In the genomic region with DNA sequence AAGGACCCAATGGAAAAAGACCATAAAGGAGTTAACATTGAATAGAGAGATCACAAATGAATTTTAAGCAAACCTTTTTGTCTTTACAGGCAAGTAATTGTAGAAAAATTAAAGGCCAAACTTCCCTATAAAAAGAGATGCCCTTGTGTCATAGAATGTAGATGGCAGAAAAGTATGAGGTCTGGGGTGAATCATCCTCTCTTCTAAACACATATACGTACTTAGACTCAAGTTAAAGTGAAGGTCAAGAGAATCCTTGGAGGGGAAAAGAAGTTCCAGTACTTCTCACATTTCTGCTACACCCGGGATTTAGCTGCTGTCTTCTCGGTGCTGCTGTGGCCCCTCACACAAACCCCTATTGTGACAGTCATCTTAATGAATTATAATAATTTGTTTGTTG, we compare ENCODE assay signal across 21 cellular contexts.
DNase-seq lines count a peak whose midpoint lies in the region; ATAC-seq and TF ChIP-seq lines count a peak whose summit lies in the region.
"Had no signal": no experiment of that assay in that cellular context is flagged by ENCODE, and none has a peak within 500 bp of the region (broad histone marks: within the 10 kb centered on the region; RNA-seq: fewer than 3 reads in every experiment).

No MANE protein-coding gene starts in this region.

- no peaks in the 10 kb centered on the region for H3K36me3 ChIP-seq in HEK293 (ENCODE audit: control insufficient read depth in 2 of 2, insufficient read depth in 1 of 2, low read length in 2 of 2)
- H3K36me3 ChIP-seq: sigmoid colon had no signal

- ATAC-seq in GM21367 (IDR thresholded peaks at IDR 0.05; ENCODE audit: unreplicated experiment), result no peak
- ATAC-seq in HG03342 (IDR thresholded peaks at IDR 0.05; ENCODE audit: unreplicated experiment), result no peak
- ATAC-seq: left cardiac atrium; naive thymus-derived CD8-positive, alpha-beta T cell; stimulated activated naive B cell treated with anti-CD40 and anti-IgM and Interleukin-4, amounts not matched to agents 10 μg/mL and 1 μg/mL and 100 μg/mL, for 72 hours had no signal

- POLR2A ChIA-PET in HEK293 (lab: Yijun Ruan, JAX), result no interaction called here

- H3K4me3 ChIP-seq in HEK293 (ENCODE audit: low read depth, low read length) (no peak overlapping the region), epithelial cell of esophagus (ENCODE audit: low read length) (no peak overlapping the region)
- H3K4me3 ChIP-seq: sigmoid colon, testis had no signal

- TF ChIP-seq CTCF in HEK293 (tag by site-specific recombination; IDR thresholded peaks at IDR 0.05), result no peak
- TF ChIP-seq CTCF in epithelial cell of esophagus (IDR thresholded peaks at IDR 0.05; ENCODE audit: insufficient read depth, low read depth, low read length, missing control alignments), result no peak

- CTCF ChIA-PET in HEK293 (lab: Yijun Ruan, JAX), result interaction anchor here (0.7 kb wide), 1 partner anchor 82 kb away, joined by 3 read pairs; no protein-coding TSS in a partner anchor

- no peaks in the 10 kb centered on the region for H3K9me3 ChIP-seq in HEK293 (ENCODE audit: control insufficient read depth, insufficient read depth, low read depth, low read length)
- H3K9me3 ChIP-seq: sigmoid colon, testis had no signal

- DNase-seq in A172 (ENCODE audit: low spot score) (peak; percentile 30), NOMO-1 treated with dmso at 0.1 percent for 144 hours (lab: John Stamatoyannopoulos, UW; ENCODE audit: unreplicated experiment) (peak; percentile 16), epithelial cell of esophagus (ENCODE audit: low read depth) (peak; percentile 36), anterior cingulate cortex (lab: John Stamatoyannopoulos, UW) (no peak), Kasumi-1 (lab: John Stamatoyannopoulos, UW) (no peak)
- DNase-seq: activated CD4-positive, alpha-beta T cell treated with anti-CD3 and anti-CD28 coated beads for 48 hours; caudate nucleus; erythroblast; left cardiac atrium; naive thymus-derived CD8-positive, alpha-beta T cell; NCI-H510A; SHP77; sigmoid colon; stimulated activated CD4-positive, alpha-beta T cell treated with anti-CD3 and anti-CD28 coated beads, Interleukin-1b, Interleukin-23, amount 100 ng/mL, for 48 hours; stimulated activated naive B cell treated with anti-CD40 and anti-IgM and Interleukin-4, amounts not matched to agents 10 μg/mL and 1 μg/mL and 100 μg/mL, for 72 hours; testis had no signal

- H3K27ac ChIP-seq in HEK293 (ENCODE audit: extremely low read depth, low read depth, low read length), result no peak overlapping the region
- H3K27ac ChIP-seq: C4-2B, KMS-11, testis had no signal

- H3K4me1 ChIP-seq in HEK293 (ENCODE audit: control insufficient read depth, insufficient read depth, low read length), result peaks cover 36% of the 10 kb centered on the region
- H3K4me1 ChIP-seq: testis had no signal

TF ChIP-seq in HEK293, 187 proteins besides CTCF, POLR2A, EP300 and RAD21:
- TF ChIP-seq ZNF394 (tag by site-specific recombination; IDR thresholded peaks at IDR 0.05; ENCODE audit: borderline replicate concordance) (no peak), ZNF335 (tag by site-specific recombination; conservative IDR thresholded peaks at IDR 0.05) (peak; percentile 10; the same call in 1 of the 2 replicates), RBAK (tag by site-specific recombination; IDR thresholded peaks at IDR 0.05) (no peak), KLF16 (tag by site-specific recombination; IDR thresholded peaks at IDR 0.05) (no peak), ZNF214 (tag by site-specific recombination; IDR thresholded peaks at IDR 0.05; ENCODE audit: borderline replicate concordance) (no peak), ZBTB48 (tag by site-specific recombination; IDR thresholded peaks at IDR 0.05) (no peak), ZSCAN23 (tag by site-specific recombination; IDR thresholded peaks at IDR 0.05) (no peak), ZBTB8A (tag by site-specific recombination; IDR thresholded peaks at IDR 0.05) (no peak), ZNF629 (tag by site-specific recombination; IDR thresholded peaks at IDR 0.05) (peak; percentile 60)
- TF ChIP-seq, protein P1, sequence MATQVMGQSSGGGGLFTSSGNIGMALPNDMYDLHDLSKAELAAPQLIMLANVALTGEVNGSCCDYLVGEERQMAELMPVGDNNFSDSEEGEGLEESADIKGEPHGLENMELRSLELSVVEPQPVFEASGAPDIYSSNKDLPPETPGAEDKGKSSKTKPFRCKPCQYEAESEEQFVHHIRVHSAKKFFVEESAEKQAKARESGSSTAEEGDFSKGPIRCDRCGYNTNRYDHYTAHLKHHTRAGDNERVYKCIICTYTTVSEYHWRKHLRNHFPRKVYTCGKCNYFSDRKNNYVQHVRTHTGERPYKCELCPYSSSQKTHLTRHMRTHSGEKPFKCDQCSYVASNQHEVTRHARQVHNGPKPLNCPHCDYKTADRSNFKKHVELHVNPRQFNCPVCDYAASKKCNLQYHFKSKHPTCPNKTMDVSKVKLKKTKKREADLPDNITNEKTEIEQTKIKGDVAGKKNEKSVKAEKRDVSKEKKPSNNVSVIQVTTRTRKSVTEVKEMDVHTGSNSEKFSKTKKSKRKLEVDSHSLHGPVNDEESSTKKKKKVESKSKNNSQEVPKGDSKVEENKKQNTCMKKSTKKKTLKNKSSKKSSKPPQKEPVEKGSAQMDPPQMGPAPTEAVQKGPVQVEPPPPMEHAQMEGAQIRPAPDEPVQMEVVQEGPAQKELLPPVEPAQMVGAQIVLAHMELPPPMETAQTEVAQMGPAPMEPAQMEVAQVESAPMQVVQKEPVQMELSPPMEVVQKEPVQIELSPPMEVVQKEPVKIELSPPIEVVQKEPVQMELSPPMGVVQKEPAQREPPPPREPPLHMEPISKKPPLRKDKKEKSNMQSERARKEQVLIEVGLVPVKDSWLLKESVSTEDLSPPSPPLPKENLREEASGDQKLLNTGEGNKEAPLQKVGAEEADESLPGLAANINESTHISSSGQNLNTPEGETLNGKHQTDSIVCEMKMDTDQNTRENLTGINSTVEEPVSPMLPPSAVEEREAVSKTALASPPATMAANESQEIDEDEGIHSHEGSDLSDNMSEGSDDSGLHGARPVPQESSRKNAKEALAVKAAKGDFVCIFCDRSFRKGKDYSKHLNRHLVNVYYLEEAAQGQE (tag by site-specific recombination; IDR thresholded peaks at IDR 0.05), result no peak
- TF ChIP-seq, protein P2, sequence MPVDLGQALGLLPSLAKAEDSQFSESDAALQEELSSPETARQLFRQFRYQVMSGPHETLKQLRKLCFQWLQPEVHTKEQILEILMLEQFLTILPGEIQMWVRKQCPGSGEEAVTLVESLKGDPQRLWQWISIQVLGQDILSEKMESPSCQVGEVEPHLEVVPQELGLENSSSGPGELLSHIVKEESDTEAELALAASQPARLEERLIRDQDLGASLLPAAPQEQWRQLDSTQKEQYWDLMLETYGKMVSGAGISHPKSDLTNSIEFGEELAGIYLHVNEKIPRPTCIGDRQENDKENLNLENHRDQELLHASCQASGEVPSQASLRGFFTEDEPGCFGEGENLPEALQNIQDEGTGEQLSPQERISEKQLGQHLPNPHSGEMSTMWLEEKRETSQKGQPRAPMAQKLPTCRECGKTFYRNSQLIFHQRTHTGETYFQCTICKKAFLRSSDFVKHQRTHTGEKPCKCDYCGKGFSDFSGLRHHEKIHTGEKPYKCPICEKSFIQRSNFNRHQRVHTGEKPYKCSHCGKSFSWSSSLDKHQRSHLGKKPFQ (tag by site-specific recombination; IDR thresholded peaks at IDR 0.05), result no peak

Comparison
In these comparisons a context has a peak if more than half of its experiments do, and no peak if none do; other contexts are left out.
1. DNase-seq: peak in A172 (single experiment), NOMO-1 treated with dmso at 0.1 percent for 144 hours (single experiment) and epithelial cell of esophagus (single experiment); none in anterior cingulate cortex (0 of 58) and Kasumi-1 (0 of 2).